In genomic region chr13:42658019-42658418, GRCh38 we compare ENCODE assay signal across 22 cellular contexts.
DNase-seq lines count a peak whose midpoint lies in the region; FAIRE-seq and TF ChIP-seq lines count a peak whose summit lies in the region.
"Had no signal": no experiment of that assay in that cellular context is flagged by ENCODE, and none has a peak within 500 bp of the region (broad histone marks: within the 10 kb centered on the region; RNA-seq: fewer than 3 reads in every experiment).

No MANE protein-coding gene starts in this region.

- H3K27me3 ChIP-seq in mesenchymal stem cell (ENCODE audit: control insufficient read depth in 1 of 2, insufficient read depth in 1 of 2, low read length in 2 of 2) (peaks cover 0 to 23% of the 10 kb centered on the region in 2 experiments), neuronal stem cell (ENCODE audit: control insufficient read depth in 3 of 3, insufficient read depth in 3 of 3, low read depth in 1 of 3, low read length in 3 of 3) (no peaks in the 10 kb centered on the region), prostate gland (replicated peaks; ENCODE audit: insufficient read depth) (no peaks in the 10 kb centered on the region), esophagus squamous epithelium (peaks cover 0 to 73% (median 0%) of the 10 kb centered on the region in 4 donors)
- H3K27me3 ChIP-seq: BE2C; BLaER1 treated with 17β-estradiol and CSF1 and Interleukin-3, amounts not matched to agents 10 nM and 100 nM had no signal

- no peaks in the 10 kb centered on the region for H3K4me1 ChIP-seq in mesenchymal stem cell (ENCODE audit: control insufficient read depth, insufficient read depth, low read depth, low read length)
- peaks cover 0 to 9% of the 10 kb centered on the region in 2 donors for H3K4me1 ChIP-seq in neuronal stem cell (ENCODE audit: control insufficient read depth in 2 of 2, insufficient read depth in 1 of 2, low read depth in 1 of 2, low read length in 2 of 2)
- no peaks in the 10 kb centered on the region for H3K4me1 ChIP-seq in prostate gland (replicated peaks)
- no peaks in the 10 kb centered on the region for H3K4me1 ChIP-seq in esophagus squamous epithelium
- H3K4me1 ChIP-seq: A549; BLaER1 treated with 17β-estradiol and CSF1 and Interleukin-3, amounts not matched to agents 10 nM and 100 nM had no signal

- H2BK12ac ChIP-seq in mesenchymal stem cell (ENCODE audit: low read length in 2 of 2) (no peak overlapping the region), neuronal stem cell (ENCODE audit: low read length) (no peak overlapping the region)

- no peak overlapping the region for H2BK120ac ChIP-seq in mesenchymal stem cell (ENCODE audit: low read depth, low read length)
- no peak overlapping the region for H2BK120ac ChIP-seq in neuronal stem cell (ENCODE audit: low read depth, low read length)

- H2BK5ac ChIP-seq in mesenchymal stem cell (ENCODE audit: low read depth, low read length, poor library complexity, severe bottlenecking) (no peak overlapping the region), neuronal stem cell (ENCODE audit: low read length) (no peak overlapping the region)

- H4K91ac ChIP-seq in mesenchymal stem cell (ENCODE audit: low read length) (no peak overlapping the region), neuronal stem cell (ENCODE audit: low read depth, low read length, poor library complexity) (no peak overlapping the region)

- H2AK5ac ChIP-seq in mesenchymal stem cell (ENCODE audit: low read length, severe bottlenecking) (no peak overlapping the region), neuronal stem cell (ENCODE audit: low read depth, low read length) (peak overlapping the region; percentile 53)

- H3K9ac ChIP-seq in mesenchymal stem cell (ENCODE audit: low read length) (no peak overlapping the region), neuronal stem cell (ENCODE audit: low read depth, low read length, poor library complexity) (no peak overlapping the region)
- H3K9ac ChIP-seq: BLaER1 treated with 17β-estradiol and CSF1 and Interleukin-3, amounts not matched to agents 10 nM and 100 nM; GM23248 had no signal

- H3K27ac ChIP-seq in mesenchymal stem cell (ENCODE audit: low read length, poor library complexity, severe bottlenecking) (no peak overlapping the region), neuronal stem cell (replicated peaks; ENCODE audit: low read length) (no peak overlapping the region), prostate gland (no peak overlapping the region), esophagus squamous epithelium (no peak overlapping the region)
- H3K27ac ChIP-seq: A549; BLaER1 treated with 17β-estradiol and CSF1 and Interleukin-3, amounts not matched to agents 10 nM and 100 nM; GM23248 had no signal

- H2BK15ac ChIP-seq in mesenchymal stem cell (ENCODE audit: low read depth, poor library complexity, severe bottlenecking) (peak overlapping the region; percentile 46), neuronal stem cell (ENCODE audit: low read length) (no peak overlapping the region)

- no peak for FAIRE-seq in RCC 7860 (lab: Jason Lieb, UNC)
- FAIRE-seq: A549, D721Med, GM12891 had no signal

- TF ChIP-seq POLR2A in prostate gland (IDR thresholded peaks at IDR 0.05) (no peak), esophagus squamous epithelium (IDR thresholded peaks at IDR 0.05) (no peak)

- H3K36me3 ChIP-seq in mesenchymal stem cell (ENCODE audit: control insufficient read depth in 1 of 2, insufficient read depth in 2 of 2, low read depth in 1 of 2, low read length in 2 of 2) = no peaks in the 10 kb centered on the region
- H3K36me3 ChIP-seq in neuronal stem cell (replicated peaks in 1 of 2; ENCODE audit: control insufficient read depth in 2 of 2, insufficient read depth in 2 of 2, low read length in 2 of 2) = no peaks in the 10 kb centered on the region
- H3K36me3 ChIP-seq in prostate gland = no peaks in the 10 kb centered on the region
- H3K36me3 ChIP-seq in esophagus squamous epithelium = no peaks in the 10 kb centered on the region
- H3K36me3 ChIP-seq: BE2C; BLaER1 treated with 17β-estradiol and CSF1 and Interleukin-3, amounts not matched to agents 10 nM and 100 nM had no signal

- DNase-seq in NCI-H748 (lab: John Stamatoyannopoulos, UW; ENCODE audit: unreplicated experiment) (peak; percentile 33), NCI-H748 treated with DMSO at 0.1 percent for 48 hours (lab: John Stamatoyannopoulos, UW) (no peak), mesenchymal stem cell (no peak), neuronal stem cell (ENCODE audit: low spot score) (no peak), prostate gland (ENCODE audit: low spot score) (no peak), RCC 7860 (ENCODE audit: low spot score) (no peak), esophagus squamous epithelium (lab: John Stamatoyannopoulos, UW) (no peak)
- DNase-seq: 8988T; ACHN; AML-193; BE2C; CD4-positive, alpha-beta T cell; CD8-positive, alpha-beta memory T cell; DMS 273 treated with DMSO at 0.1 percent for 48 hours; DMS79; GF-D8; GM23248; H9 had no signal

- no peak overlapping the region for H3K4ac ChIP-seq in mesenchymal stem cell (ENCODE audit: low read depth in 1 of 2, low read length in 2 of 2)
- no peak overlapping the region for H3K4ac ChIP-seq in neuronal stem cell (ENCODE audit: low read length)

- H3K14ac ChIP-seq in mesenchymal stem cell (ENCODE audit: low read length in 2 of 2) (no peak overlapping the region), neuronal stem cell (ENCODE audit: low read length) (no peak overlapping the region)

- H3K4me2 ChIP-seq in mesenchymal stem cell (ENCODE audit: low read length, poor library complexity, severe bottlenecking) = no peak overlapping the region
- no peak overlapping the region for H3K4me2 ChIP-seq in neuronal stem cell (ENCODE audit: insufficient read depth, low read length, poor library complexity, severe bottlenecking)
- H3K4me2 ChIP-seq: A549; BLaER1 treated with 17β-estradiol and CSF1 and Interleukin-3, amounts not matched to agents 10 nM and 100 nM had no signal

- H2AFZ ChIP-seq in mesenchymal stem cell (ENCODE audit: low read depth, low read length) (no peak overlapping the region), neuronal stem cell (ENCODE audit: low read length) (no peak overlapping the region)
- H2AFZ ChIP-seq: GM23248 had no signal

- H3K4me3 ChIP-seq in mesenchymal stem cell (ENCODE audit: insufficient read depth in 1 of 2, low read depth in 1 of 2, low read length in 2 of 2) = no peak overlapping the region
- H3K4me3 ChIP-seq in neuronal stem cell (ENCODE audit: low read length in 2 of 2) = no peak overlapping the region
- no peak overlapping the region for H3K4me3 ChIP-seq in prostate gland
- H3K4me3 ChIP-seq in esophagus squamous epithelium = no peak overlapping the region
- H3K4me3 ChIP-seq: A549; BLaER1 treated with 17β-estradiol and CSF1 and Interleukin-3, amounts not matched to agents 10 nM and 100 nM; GM23248 had no signal

- no peaks in the 10 kb centered on the region for H3K9me3 ChIP-seq in mesenchymal stem cell (ENCODE audit: control insufficient read depth, low read length)
- H3K9me3 ChIP-seq in neuronal stem cell (replicated peaks in 1 of 2; ENCODE audit: control insufficient read depth in 2 of 2, insufficient read depth in 1 of 2, low read depth in 1 of 2, low read length in 2 of 2) = no peaks in the 10 kb centered on the region
- H3K9me3 ChIP-seq in prostate gland = no peaks in the 10 kb centered on the region
- no peaks in the 10 kb centered on the region for H3K9me3 ChIP-seq in esophagus squamous epithelium
- H3K9me3 ChIP-seq: A549; BE2C; BLaER1 treated with 17β-estradiol and CSF1 and Interleukin-3, amounts not matched to agents 10 nM and 100 nM had no signal

- WGBS in mesenchymal stem cell = 85% methylated on average over 8 of the region's 9 CpGs
- no CpG with 5 or more reads among the region's 9 CpGs for WGBS in neuronal stem cell (ENCODE audit: extremely low coverage in 2 of 2, insufficient read length in 2 of 2, insufficient replicate concordance in 1 of 2), 2 donors
- 81% methylated on average over 9 of the region's 9 CpGs for WGBS in prostate gland
- 76 to 81% methylated on average over 9 of the region's 9 CpGs for WGBS in esophagus squamous epithelium, 2 donors

- no peak overlapping the region for H4K8ac ChIP-seq in mesenchymal stem cell (ENCODE audit: low read length)
- H4K8ac ChIP-seq in neuronal stem cell (ENCODE audit: low read depth, low read length) = no peak overlapping the region

- H3K23ac ChIP-seq in mesenchymal stem cell (ENCODE audit: low read length in 2 of 2) (no peak overlapping the region), neuronal stem cell (ENCODE audit: low read depth, low read length, poor library complexity) (no peak overlapping the region)

- intact Hi-C loops in prostate gland (cut with DNase I) (no loop called here), esophagus squamous epithelium (cut with DNase I) (no loop called here)

- TF ChIP-seq CTCF in prostate gland (IDR thresholded peaks at IDR 0.05) = no peak
- no peak for TF ChIP-seq CTCF in esophagus squamous epithelium (IDR thresholded peaks at IDR 0.05)

- H3K79me1 ChIP-seq in mesenchymal stem cell (replicated peaks; ENCODE audit: low read length, poor library complexity, severe bottlenecking) = no peaks in the 10 kb centered on the region
- no peaks in the 10 kb centered on the region for H3K79me1 ChIP-seq in neuronal stem cell (ENCODE audit: low read depth, low read length)

- H3K18ac ChIP-seq in mesenchymal stem cell (ENCODE audit: low read depth in 1 of 2, low read length in 2 of 2) (no peak overlapping the region), neuronal stem cell (ENCODE audit: low read length) (no peak overlapping the region)
